In the genomic region with DNA sequence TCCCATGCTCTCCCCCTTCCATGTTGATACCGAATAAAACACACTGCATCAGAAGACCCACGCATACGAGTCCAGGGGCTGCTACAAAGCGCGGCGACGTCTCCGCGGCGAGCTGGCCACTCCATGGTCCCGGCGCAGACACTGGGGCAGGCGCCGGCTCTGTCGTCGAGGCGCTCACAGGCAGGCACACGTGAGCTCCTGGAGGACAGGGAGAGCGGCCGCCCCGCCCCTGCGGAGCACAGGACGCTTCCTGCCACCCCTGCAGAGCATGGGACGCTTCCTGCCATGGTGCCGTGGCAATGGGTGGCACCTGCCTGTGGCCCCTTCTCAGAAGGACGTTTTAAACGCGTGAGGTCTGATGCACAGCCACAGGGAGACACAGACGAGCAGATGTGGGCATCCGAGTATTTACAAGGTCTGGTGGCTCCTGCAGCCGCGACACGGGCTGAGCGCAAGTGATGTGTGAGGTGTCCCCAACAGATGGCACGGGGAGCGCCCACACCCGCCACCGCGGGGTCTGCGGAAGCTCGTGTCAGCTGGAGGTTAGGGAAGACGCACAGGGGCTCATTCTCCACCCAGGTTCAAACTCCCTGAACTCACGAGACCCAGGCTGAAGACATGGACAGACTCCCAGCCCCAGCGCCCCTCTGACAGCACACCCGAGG, we compare ENCODE assay signal across 1 cellular context.
TF ChIP-seq lines count a peak whose summit lies in the region.

No MANE protein-coding gene starts in this region.

TF ChIP-seq in SK-N-SH, 30 proteins besides CTCF, POLR2A, EP300 and RAD21 (continued from another document):
- no peak for TF ChIP-seq FOXJ3 (CRISPR knock-in tag; IDR thresholded peaks at IDR 0.05)
- TF ChIP-seq NFIC (IDR thresholded peaks at IDR 0.05; ENCODE audit: borderline replicate concordance): no peak
- no peak for TF ChIP-seq MEF2A (IDR thresholded peaks at IDR 0.05; ENCODE audit: borderline replicate concordance, low read depth)
- no peak for TF ChIP-seq PBX3 (IDR thresholded peaks at IDR 0.05)
- no peak for TF ChIP-seq RCOR1 (IDR thresholded peaks at IDR 0.05; ENCODE audit: low read length)
- TF ChIP-seq POLR2AphosphoS5 (IDR thresholded peaks at IDR 0.05; ENCODE audit: low read depth, low read length): no peak
- no peak for TF ChIP-seq TAF1 (IDR thresholded peaks at IDR 0.05; ENCODE audit: borderline replicate concordance, low read depth, low read length)
- TF ChIP-seq, protein P1, sequence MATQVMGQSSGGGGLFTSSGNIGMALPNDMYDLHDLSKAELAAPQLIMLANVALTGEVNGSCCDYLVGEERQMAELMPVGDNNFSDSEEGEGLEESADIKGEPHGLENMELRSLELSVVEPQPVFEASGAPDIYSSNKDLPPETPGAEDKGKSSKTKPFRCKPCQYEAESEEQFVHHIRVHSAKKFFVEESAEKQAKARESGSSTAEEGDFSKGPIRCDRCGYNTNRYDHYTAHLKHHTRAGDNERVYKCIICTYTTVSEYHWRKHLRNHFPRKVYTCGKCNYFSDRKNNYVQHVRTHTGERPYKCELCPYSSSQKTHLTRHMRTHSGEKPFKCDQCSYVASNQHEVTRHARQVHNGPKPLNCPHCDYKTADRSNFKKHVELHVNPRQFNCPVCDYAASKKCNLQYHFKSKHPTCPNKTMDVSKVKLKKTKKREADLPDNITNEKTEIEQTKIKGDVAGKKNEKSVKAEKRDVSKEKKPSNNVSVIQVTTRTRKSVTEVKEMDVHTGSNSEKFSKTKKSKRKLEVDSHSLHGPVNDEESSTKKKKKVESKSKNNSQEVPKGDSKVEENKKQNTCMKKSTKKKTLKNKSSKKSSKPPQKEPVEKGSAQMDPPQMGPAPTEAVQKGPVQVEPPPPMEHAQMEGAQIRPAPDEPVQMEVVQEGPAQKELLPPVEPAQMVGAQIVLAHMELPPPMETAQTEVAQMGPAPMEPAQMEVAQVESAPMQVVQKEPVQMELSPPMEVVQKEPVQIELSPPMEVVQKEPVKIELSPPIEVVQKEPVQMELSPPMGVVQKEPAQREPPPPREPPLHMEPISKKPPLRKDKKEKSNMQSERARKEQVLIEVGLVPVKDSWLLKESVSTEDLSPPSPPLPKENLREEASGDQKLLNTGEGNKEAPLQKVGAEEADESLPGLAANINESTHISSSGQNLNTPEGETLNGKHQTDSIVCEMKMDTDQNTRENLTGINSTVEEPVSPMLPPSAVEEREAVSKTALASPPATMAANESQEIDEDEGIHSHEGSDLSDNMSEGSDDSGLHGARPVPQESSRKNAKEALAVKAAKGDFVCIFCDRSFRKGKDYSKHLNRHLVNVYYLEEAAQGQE (IDR thresholded peaks at IDR 0.05; ENCODE audit: low read depth, low read length): no peak
- no peak for TF ChIP-seq TCF12 (IDR thresholded peaks at IDR 0.05)
TF ChIP-seq in SK-N-SH: peak in this region for 0.
